In genomic region chr1:212674872-212675271, GRCh38 we compare ENCODE assay signal across 32 cellular contexts.
"Had no signal": no experiment of that assay in that cellular context is flagged by ENCODE, and none has a peak within 500 bp of the region (broad histone marks: within the 10 kb centered on the region; RNA-seq: fewer than 3 reads in every experiment).

No MANE protein-coding gene starts in this region.

- FAIRE-seq: bronchial epithelial cell, TTC549 had no signal

- H3K36me3 ChIP-seq: ascending aorta, cardiac muscle cell had no signal

- DNase-seq: activated B cell treated with CpG ODN at 0.5 μM for 24 hours; activated CD4-positive, alpha-beta memory T cell treated with anti-CD3 and anti-CD28 coated beads for 36 hours; activated CD4-positive, alpha-beta T cell treated with anti-CD3 and anti-CD28 coated beads for 4 hours; activated CD4-positive, alpha-beta T cell treated with anti-CD3 and anti-CD28 coated beads, Interleukin-2, amount 10 ng/mL, durations not matched to agents 24 days and 14 days; activated CD4-positive, alpha-beta T cell treated with anti-CD3 and anti-CD28 coated beads, Interleukin-2, amount 50 U/mL, for 1 hour; activated CD4-positive, alpha-beta T cell treated with anti-CD3 and anti-CD28 coated beads, Interleukin-2, amount 50 U/mL, for 4 hours; activated CD4-positive, CD25-positive, alpha-beta regulatory T cell treated with anti-CD3 and anti-CD28 coated beads, Interleukin-2, amount 50 U/mL, for 72 hours; activated CD8-positive, alpha-beta memory T cell treated with anti-CD3 and anti-CD28 coated beads, Interleukin-2, amount 50 U/mL, for 4 hours; activated CD8-positive, alpha-beta T cell treated with anti-CD3 and anti-CD28 coated beads for 36 hours; activated effector memory CD4-positive, alpha-beta T cell treated with Interleukin-2 at 50 U/mL for 16 hours; activated gamma-delta T cell; activated naive CD4-positive, alpha-beta T cell treated with anti-CD3 and anti-CD28 coated beads, Interleukin-2, amount 10 ng/mL, durations not matched to agents 7 days and 5 days; activated naive CD4-positive, alpha-beta T cell treated with Interleukin-2 at 50 U/mL for 16 hours; activated naive CD8-positive, alpha-beta T cell treated with anti-CD3 and anti-CD28 coated beads, Interleukin-2, amount 10 ng/mL, durations not matched to agents 7 days and 5 days; activated naive CD8-positive, alpha-beta T cell treated with anti-CD3 and anti-CD28 coated beads, Interleukin-2, amount 50 U/mL, for 24 hours; activated T-cell treated with anti-CD3 and anti-CD28 coated beads for 4 hours; activated T-cell treated with anti-CD3 and anti-CD28 coated beads, Interleukin-2, amount 50 U/mL, for 1 hour; activated T-cell treated with anti-CD3 and anti-CD28 coated beads, Interleukin-2, amount 50 U/mL, for 4 hours; activated T-cell treated with anti-CD3 and anti-CD28 coated beads, Interleukin-2, amount 50 U/mL, for 72 hours; amygdala; anterior cingulate cortex; caudate nucleus; cerebellar nuclear complex; T-helper 1 cell; T-helper 2 cell; T-helper 9 cell had no signal

- H3K4me3 ChIP-seq: ascending aorta, cardiac muscle cell had no signal

- ATAC-seq: activated CD8-positive, alpha-beta T cell treated with anti-CD3 and anti-CD28 coated beads for 36 hours; activated naive CD8-positive, alpha-beta T cell treated with anti-CD3 and anti-CD28 coated beads, Interleukin-2, amount 50 U/mL, for 24 hours; activated T-cell treated with anti-CD3 and anti-CD28 coated beads, Interleukin-2, amount 50 U/mL, for 4 hours; activated T-cell treated with anti-CD3 and anti-CD28 coated beads, Interleukin-2, amount 50 U/mL, for 72 hours; activated T-helper 17 cell treated with anti-CD3 and anti-CD28 coated beads, Interleukin-2, amount 50 U/mL, for 72 hours had no signal

- H3K27ac ChIP-seq: ascending aorta, cardiac muscle cell, VCaP had no signal

- H3K27me3 ChIP-seq: ascending aorta, cardiac muscle cell had no signal

- H3K9me3 ChIP-seq: ascending aorta had no signal

- H3K4me1 ChIP-seq: ascending aorta had no signal
